ENCODE assay signal across 12 cellular contexts in genomic region chr22:36411589-36412258, GRCh38. TPM values are rescaled to one million over a fixed set of nuclear protein-coding genes. Genes with fewer than 3 reads are reported as not detected.
DNase-seq lines count a peak whose midpoint lies in the region; ATAC-seq and TF ChIP-seq lines count a peak whose summit lies in the region.
"Had no signal": no experiment of that assay in that cellular context is flagged by ENCODE, and none has a peak within 500 bp of the region (broad histone marks: within the 10 kb centered on the region; RNA-seq: fewer than 3 reads in every experiment).

No MANE protein-coding gene starts in this region.

- no peak for ATAC-seq in WTC11
- ATAC-seq in upper lobe of left lung (ENCODE audit: low FRiP score in 2 of 2) = no peak
- no peak for ATAC-seq in aorta (ENCODE audit: low FRiP score)
- ATAC-seq: Right ventricle myocardium inferior had no signal

- H3K4me2 ChIP-seq in mesendoderm (ENCODE audit: low read length) = no peak overlapping the region

- no peaks in the 10 kb centered on the region for H3K79me1 ChIP-seq in mesendoderm (ENCODE audit: low read length)

- H3K4me1 Mint-ChIP-seq in WTC11 = peaks cover 15% of the 10 kb centered on the region
- peaks cover 20% of the 10 kb centered on the region for H3K4me1 Mint-ChIP-seq in nephron progenitor cell

- no peak overlapping the region for H2BK120ac ChIP-seq in mesendoderm (ENCODE audit: low read depth, low read length)

- H3K56ac ChIP-seq in mesendoderm (ENCODE audit: low read length) = no peak overlapping the region

- no peak overlapping the region for H3K9ac ChIP-seq in mesendoderm (ENCODE audit: low read length)

- H3K4me1 ChIP-seq in mesendoderm (ENCODE audit: control insufficient read depth, low read depth, low read length) (peaks cover 3% of the 10 kb centered on the region), upper lobe of left lung (peaks cover 2 to 22% (median 7%) of the 10 kb centered on the region in 4 donors), aorta (ENCODE audit: control insufficient read depth in 1 of 2, insufficient read depth in 2 of 2, low read length in 2 of 2) (no peaks in the 10 kb centered on the region)

- H3K27ac ChIP-seq in mesendoderm (ENCODE audit: low read depth, low read length) (no peak overlapping the region), upper lobe of left lung (peak overlapping the region in 3 of 4 donors; percentile 74 to 82 (median 82)), aorta (ENCODE audit: low read depth in 1 of 2, low read length in 2 of 2) (no peak overlapping the region)

- no peak for TF ChIP-seq EP300 in upper lobe of left lung (IDR thresholded peaks at IDR 0.05)

- no peak overlapping the region for H3K27ac Mint-ChIP-seq in WTC11
- no peak overlapping the region for H3K27ac Mint-ChIP-seq in nephron progenitor cell

- CTCF ChIA-PET in WTC11 (lab: Charles Lee) = interaction anchor here (2.3 kb wide), 1 partner anchor 75 kb away, joined by 10 read pairs; no protein-coding TSS in a partner anchor

- H3K36me3 Mint-ChIP-seq in WTC11 = no peaks in the 10 kb centered on the region
- no peaks in the 10 kb centered on the region for H3K36me3 Mint-ChIP-seq in nephron progenitor cell (ENCODE audit: low read depth)

- peak overlapping the region; percentile 85 for H2AK5ac ChIP-seq in mesendoderm (ENCODE audit: low read length)

- intact Hi-C loops in aorta (cut with DNase I) = no loop called here

- no peak overlapping the region for H4K8ac ChIP-seq in mesendoderm (ENCODE audit: low read depth, low read length)

- POLR2A ChIA-PET in WTC11 (lab: Charles Lee) = interaction anchor here (1.5 to 2.7 kb wide), 3 partner anchors 24 to 48 kb away, joined by 7 to 32 read pairs (median 17); partner anchors contain the start of gene MYH9

- no peaks in the 10 kb centered on the region for H3K79me2 ChIP-seq in mesendoderm (ENCODE audit: control insufficient read depth, insufficient read depth, low read length)

- H3K27me3 Mint-ChIP-seq in WTC11 (ENCODE audit: low read depth) = no peaks in the 10 kb centered on the region
- H3K27me3 Mint-ChIP-seq in nephron progenitor cell (ENCODE audit: low read depth, poor library complexity) = no peaks in the 10 kb centered on the region
- H3K27me3 Mint-ChIP-seq: central memory CD8-positive, alpha-beta T cell had no signal

- H3K9me3 Mint-ChIP-seq in WTC11 (no peaks in the 10 kb centered on the region), nephron progenitor cell (no peaks in the 10 kb centered on the region)
- H3K9me3 Mint-ChIP-seq: central memory CD8-positive, alpha-beta T cell had no signal

- H2BK5ac ChIP-seq in mesendoderm (ENCODE audit: low read length) = peak overlapping the region; percentile 30

- no peak overlapping the region for H3K18ac ChIP-seq in mesendoderm (ENCODE audit: low read length)

- H3K4me3 Mint-ChIP-seq in WTC11 (no peak overlapping the region), nephron progenitor cell (no peak overlapping the region)

- no peak overlapping the region for H3K23ac ChIP-seq in mesendoderm (ENCODE audit: low read length)

- H2BK15ac ChIP-seq in mesendoderm (replicated peaks; ENCODE audit: low read depth) = no peak overlapping the region

- TF ChIP-seq CTCF in WTC11 (IDR thresholded peaks at IDR 0.05) = no peak
- no peak for TF ChIP-seq CTCF in upper lobe of left lung (IDR thresholded peaks at IDR 0.05)
- no peak for TF ChIP-seq CTCF in nephron progenitor cell (IDR thresholded peaks at IDR 0.05)

- peak; percentile 15 to 37 for DNase-seq in stimulated activated CD4-positive, alpha-beta T cell treated with anti-CD3 and anti-CD28 coated beads, Interleukin-12 subunit alpha, Interleukin-12 subunit beta, amount 100 ng/mL, for 24 hours (ENCODE audit: low read depth in 2 of 2)
- no peak for DNase-seq in stimulated activated CD4-positive, alpha-beta T cell treated with anti-CD3 and anti-CD28 coated beads, Interleukin-4, amount 100 ng/mL, for 4 hours
- DNase-seq in WTC11 (ENCODE audit: low spot score) (no peak), mesendoderm (no peak), upper lobe of left lung (no peak), nephron progenitor cell (no peak), foreskin melanocyte (no peak), aorta (no peak)
- DNase-seq: Caco-2, NCI-H1436 had no signal

- H3K36me3 ChIP-seq in mesendoderm (ENCODE audit: control insufficient read depth, insufficient read depth, low read length) = no peaks in the 10 kb centered on the region
- no peaks in the 10 kb centered on the region for H3K36me3 ChIP-seq in upper lobe of left lung
- no peaks in the 10 kb centered on the region for H3K36me3 ChIP-seq in aorta (ENCODE audit: control insufficient read depth in 1 of 2, insufficient read depth in 2 of 2, low read length in 1 of 2)

- no peak overlapping the region for H3K4ac ChIP-seq in mesendoderm (ENCODE audit: low read depth, low read length)

- H3K4me3 ChIP-seq in mesendoderm (ENCODE audit: low read length) (no peak overlapping the region), upper lobe of left lung (no peak overlapping the region), aorta (ENCODE audit: low read length in 2 of 2) (no peak overlapping the region)

- TF ChIP-seq POLR2A in upper lobe of left lung (IDR thresholded peaks at IDR 0.05) = no peak

- no CpG with 5 or more reads among the region's 6 CpGs for WGBS in mesendoderm (ENCODE audit: extremely low coverage, insufficient coverage, low lambda C conversion rate)
- WGBS in upper lobe of left lung, 2 donors = 72 to 73% methylated on average over 6 of the region's 6 CpGs
- 77 to 78% methylated on average over 6 of the region's 6 CpGs for WGBS in aorta, 2 donors

- H3K27me3 ChIP-seq in mesendoderm (ENCODE audit: insufficient read depth, low read length, poor library complexity) (no peaks in the 10 kb centered on the region), upper lobe of left lung (no peaks in the 10 kb centered on the region), aorta (ENCODE audit: control insufficient read depth in 1 of 2, insufficient read depth in 2 of 2, low read length in 1 of 2) (no peaks in the 10 kb centered on the region)

- H4K5ac ChIP-seq in mesendoderm (ENCODE audit: low read length) = no peak overlapping the region

- H3K9me3 ChIP-seq in upper lobe of left lung = no peaks in the 10 kb centered on the region
- H3K9me3 ChIP-seq in aorta (ENCODE audit: control insufficient read depth, low read length) = no peaks in the 10 kb centered on the region
- H3K9me3 ChIP-seq: Caco-2 had no signal

TF ChIP-seq in WTC11, 78 proteins besides CTCF, POLR2A, EP300 and RAD21:
- TF ChIP-seq GABPB1 (CRISPR knock-in tag; IDR thresholded peaks at IDR 0.05) = peak; percentile 61; the same call in 1 of the 2 replicates
- no peak for TF ChIP-seq ZNF263 (CRISPR knock-in tag; IDR thresholded peaks at IDR 0.05; ENCODE audit: low read depth)
TF ChIP-seq in WTC11: peak in this region for 1.

RNA-seq across cellular contexts. Expression of gene MYH9, which starts 24.0 kb away (rescaled TPM):
- total RNA-seq in WTC11 (2021) (272 to 288 TPM (median 277 TPM) in 3 replicates), upper lobe of left lung (100 to 1,000 TPM; 486 to 925 (median 599) TPM), aorta (1,000 to 10,000 TPM; 1,564 to 1,890 TPM)
- 110 TPM for polyA plus RNA-seq in mesendoderm (2013, experiment 1 of 2)
- polyA plus RNA-seq in mesendoderm (2013, experiment 2 of 2) = 111 TPM
- polyA plus RNA-seq in aorta = 100 to 1,000 TPM; 170 to 572 TPM

Comparison
In these comparisons a context has a peak if more than half of its experiments do, and no peak if none do; other contexts are left out.
1. DNase-seq: peak in stimulated activated CD4-positive, alpha-beta T cell treated with anti-CD3 and anti-CD28 coated beads, Interleukin-12 subunit alpha, Interleukin-12 subunit beta, amount 100 ng/mL, for 24 hours (2 of 2); none in stimulated activated CD4-positive, alpha-beta T cell treated with anti-CD3 and anti-CD28 coated beads, Interleukin-4, amount 100 ng/mL, for 4 hours (0 of 2), WTC11 (single experiment), mesendoderm (single experiment), upper lobe of left lung (0 of 2), nephron progenitor cell (single experiment), foreskin melanocyte (single experiment) and aorta (0 of 2).
2. H3K27ac ChIP-seq: peak in upper lobe of left lung (3 of 4); none in mesendoderm (single experiment) and aorta (0 of 2).